In genomic region chr1:235892734-235893413, GRCh38 we compare ENCODE assay signal across 1 cellular context.
TF ChIP-seq lines count a peak whose summit lies in the region.

No MANE protein-coding gene starts in this region.

TF ChIP-seq in HepG2, 621 proteins besides CTCF, POLR2A, EP300 and RAD21 (continued from another document and continues in another):
- no peak for TF ChIP-seq XRCC5 (optimal IDR thresholded peaks at IDR 0.05; ENCODE audit: low read length)
- TF ChIP-seq ZMYM4 (CRISPR knock-in tag; IDR thresholded peaks at IDR 0.05), result peak; percentile 48; the same call in 1 of the 2 replicates
- no peak for TF ChIP-seq PRMT3 (CRISPR knock-in tag; IDR thresholded peaks at IDR 0.05; ENCODE audit: borderline replicate concordance, low read depth)
- TF ChIP-seq TFAP4 (IDR thresholded peaks at IDR 0.05; ENCODE audit: borderline replicate concordance, low read depth), result no peak
- TF ChIP-seq ZNF784 (CRISPR knock-in tag; IDR thresholded peaks at IDR 0.05; ENCODE audit: borderline replicate concordance), result no peak
- peak; percentile 48; the same call in 1 of the 2 replicates for TF ChIP-seq ZFX (CRISPR knock-in tag; IDR thresholded peaks at IDR 0.05; ENCODE audit: low read depth)
- no peak for TF ChIP-seq ZNF326 (CRISPR knock-in tag; IDR thresholded peaks at IDR 0.05; ENCODE audit: borderline replicate concordance)
- TF ChIP-seq YEATS4 (CRISPR knock-in tag; IDR thresholded peaks at IDR 0.05; ENCODE audit: borderline replicate concordance), result no peak
- TF ChIP-seq JDP2 (CRISPR knock-in tag; IDR thresholded peaks at IDR 0.05; ENCODE audit: borderline replicate concordance), result no peak
- TF ChIP-seq BRF2 (CRISPR knock-in tag; IDR thresholded peaks at IDR 0.05), result no peak
- TF ChIP-seq ZNF563 (CRISPR knock-in tag; IDR thresholded peaks at IDR 0.05), result no peak
- no peak for TF ChIP-seq NR0B2 (CRISPR knock-in tag; IDR thresholded peaks at IDR 0.05)
- no peak for TF ChIP-seq NR1H2 (CRISPR knock-in tag; IDR thresholded peaks at IDR 0.05; ENCODE audit: borderline replicate concordance, low read depth)
- no peak for TF ChIP-seq CREBL2 (CRISPR knock-in tag; IDR thresholded peaks at IDR 0.05; ENCODE audit: borderline replicate concordance)
- TF ChIP-seq SRF (IDR thresholded peaks at IDR 0.05; ENCODE audit: low read depth, low read length), result no peak
- TF ChIP-seq ZNF10 (CRISPR knock-in tag; IDR thresholded peaks at IDR 0.05; ENCODE audit: borderline replicate concordance, low read depth), result no peak
- TF ChIP-seq ZBTB4 (CRISPR knock-in tag; IDR thresholded peaks at IDR 0.05; ENCODE audit: borderline replicate concordance), result no peak
- TF ChIP-seq ZNF564 (CRISPR knock-in tag; IDR thresholded peaks at IDR 0.05), result no peak
- TF ChIP-seq ZNF136 (CRISPR knock-in tag; IDR thresholded peaks at IDR 0.05; ENCODE audit: low read depth), result no peak
- TF ChIP-seq RARA (CRISPR knock-in tag; IDR thresholded peaks at IDR 0.05), result peak; percentile 96
- TF ChIP-seq ZFP36L1 (CRISPR knock-in tag; IDR thresholded peaks at IDR 0.05), result no peak
- no peak for TF ChIP-seq MAF1 (CRISPR knock-in tag; IDR thresholded peaks at IDR 0.05; ENCODE audit: borderline replicate concordance)
- no peak for TF ChIP-seq HMG20A (CRISPR knock-in tag; IDR thresholded peaks at IDR 0.05; ENCODE audit: borderline replicate concordance)
- TF ChIP-seq NR2C2 (CRISPR knock-in tag; IDR thresholded peaks at IDR 0.05; ENCODE audit: borderline replicate concordance), result peak; percentile 60
- TF ChIP-seq ZNF33A (CRISPR knock-in tag; IDR thresholded peaks at IDR 0.05; ENCODE audit: borderline replicate concordance), result no peak
- TF ChIP-seq ELF3 (CRISPR knock-in tag; IDR thresholded peaks at IDR 0.05), result no peak
- TF ChIP-seq KAT8 (CRISPR knock-in tag; IDR thresholded peaks at IDR 0.05), result no peak
- no peak for TF ChIP-seq ZNF335 (CRISPR knock-in tag; IDR thresholded peaks at IDR 0.05)
- TF ChIP-seq ZNF83 (CRISPR knock-in tag; IDR thresholded peaks at IDR 0.05; ENCODE audit: borderline replicate concordance), result no peak
- TF ChIP-seq HOXA3 (CRISPR knock-in tag; IDR thresholded peaks at IDR 0.05), result 0 out of 2 replicates have a peak, but pooled peaks have one; percentile 32
- no peak for TF ChIP-seq SP5 (CRISPR knock-in tag; IDR thresholded peaks at IDR 0.05; ENCODE audit: borderline replicate concordance, low read depth)
- no peak for TF ChIP-seq ZBTB25 (CRISPR knock-in tag; IDR thresholded peaks at IDR 0.05)
- TF ChIP-seq USF2 (IDR thresholded peaks at IDR 0.05; ENCODE audit: low read depth, low read length), result no peak
- no peak for TF ChIP-seq USF2 (CRISPR knock-in tag; IDR thresholded peaks at IDR 0.05; ENCODE audit: borderline replicate concordance)
- no peak for TF ChIP-seq HMGA1 (CRISPR knock-in tag; conservative IDR thresholded peaks at IDR 0.05)
- TF ChIP-seq HOXA9 (CRISPR knock-in tag; IDR thresholded peaks at IDR 0.05; ENCODE audit: borderline replicate concordance), result no peak
- TF ChIP-seq ZNF770 (CRISPR knock-in tag; IDR thresholded peaks at IDR 0.05), result no peak
- no peak for TF ChIP-seq CC2D1A (CRISPR knock-in tag; IDR thresholded peaks at IDR 0.05)
- TF ChIP-seq ZFP37 (CRISPR knock-in tag; IDR thresholded peaks at IDR 0.05; ENCODE audit: borderline replicate concordance), result no peak
- TF ChIP-seq MAFF (IDR thresholded peaks at IDR 0.05; ENCODE audit: low read depth, low read length), result no peak
- TF ChIP-seq ZNF274 (CRISPR knock-in tag; IDR thresholded peaks at IDR 0.05), result no peak
- peak; percentile 92 for TF ChIP-seq HNF4G (IDR thresholded peaks at IDR 0.05; ENCODE audit: borderline replicate concordance, low read depth, low read length)
- TF ChIP-seq HNF4G (CRISPR knock-in tag; IDR thresholded peaks at IDR 0.05; ENCODE audit: borderline replicate concordance, low read depth), result no peak
- TF ChIP-seq GATAD1 (CRISPR knock-in tag; IDR thresholded peaks at IDR 0.05), result no peak
- peak; percentile 69 for TF ChIP-seq PITX1 (CRISPR knock-in tag; IDR thresholded peaks at IDR 0.05)
- TF ChIP-seq FOXP4 (CRISPR knock-in tag; IDR thresholded peaks at IDR 0.05), result peak; percentile 63
- TF ChIP-seq TBX3 (IDR thresholded peaks at IDR 0.05; ENCODE audit: borderline replicate concordance), result no peak
- TF ChIP-seq ISL2 (CRISPR knock-in tag; IDR thresholded peaks at IDR 0.05), result 0 out of 2 replicates have a peak, but pooled peaks have one; percentile 36
- no peak for TF ChIP-seq ZBTB49 (CRISPR knock-in tag; IDR thresholded peaks at IDR 0.05; ENCODE audit: borderline replicate concordance)
- no peak for TF ChIP-seq RBM22 (optimal IDR thresholded peaks at IDR 0.05; ENCODE audit: low read length)
- TF ChIP-seq ZNF746 (CRISPR knock-in tag; IDR thresholded peaks at IDR 0.05), result no peak
- TF ChIP-seq KLF15 (CRISPR knock-in tag; IDR thresholded peaks at IDR 0.05; ENCODE audit: borderline replicate concordance), result no peak
- TF ChIP-seq CBFB (CRISPR knock-in tag; IDR thresholded peaks at IDR 0.05), result no peak
